ENCODE assay signal across 28 cellular contexts in the genomic region with DNA sequence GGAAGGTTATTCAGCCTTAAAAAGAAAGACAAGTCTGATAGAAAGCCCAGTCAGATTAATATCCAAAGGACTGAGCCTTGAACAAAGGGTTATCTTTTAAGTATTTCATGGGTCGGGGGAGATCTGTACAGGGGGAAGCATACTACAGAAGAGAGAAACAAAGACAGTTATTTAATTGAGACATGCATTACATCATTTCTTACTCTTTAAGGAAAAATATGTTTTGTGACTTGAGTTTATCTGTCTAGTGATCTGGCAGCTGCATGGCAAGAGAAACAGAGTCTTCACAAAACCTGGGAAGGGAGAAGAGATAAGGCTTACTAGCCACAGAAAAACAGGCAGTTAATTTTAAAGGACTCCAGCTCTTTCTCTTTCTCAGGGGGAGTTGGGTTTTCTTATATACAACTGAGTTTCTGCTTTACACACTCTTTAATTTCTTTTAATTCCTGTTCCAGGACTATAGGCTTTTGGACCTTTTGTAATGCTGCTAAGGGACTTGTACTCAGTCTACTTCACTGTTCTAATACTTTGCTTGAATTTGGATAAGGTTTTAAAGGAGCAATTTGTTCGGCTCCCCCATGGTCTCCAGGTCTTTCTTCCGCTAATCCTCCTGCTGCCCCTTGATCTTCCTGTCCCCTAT. TPM values are rescaled to one million over a fixed set of nuclear protein-coding genes. Genes with fewer than 3 reads are reported as not detected.
"Had no signal": no experiment of that assay in that cellular context is flagged by ENCODE, and none has a peak within 500 bp of the region (broad histone marks: within the 10 kb centered on the region; RNA-seq: fewer than 3 reads in every experiment).

No MANE protein-coding gene starts in this region.

- H3K4me3 ChIP-seq: adrenal gland had no signal

- ATAC-seq: activated CD4-positive, CD25-positive, alpha-beta regulatory T cell treated with anti-CD3 and anti-CD28 coated beads, Interleukin-2, amount 50 U/mL, for 24 hours; activated CD8-positive, alpha-beta T cell treated with anti-CD3 and anti-CD28 coated beads for 36 hours; activated T-cell treated with anti-CD3 and anti-CD28 coated beads, Interleukin-2, amount 50 U/mL, for 72 hours; Panc1; Right ventricle myocardium inferior had no signal

- H3K9ac ChIP-seq: SK-N-SH had no signal

- H3K4me2 ChIP-seq: SK-N-SH had no signal

- H3K27ac ChIP-seq: adrenal gland had no signal

- H3K4me3 Mint-ChIP-seq: activated CD8-positive, alpha-beta T cell treated with anti-CD3 and anti-CD28 coated beads for 36 hours; activated naive CD8-positive, alpha-beta T cell treated with anti-CD3 and anti-CD28 coated beads, Interleukin-2, amount 10 ng/mL, durations not matched to agents 7 days and 5 days; activated T-cell treated with anti-CD3 and anti-CD28 coated beads, Interleukin-2, amount 50 U/mL, for 72 hours had no signal

- H3K36me3 Mint-ChIP-seq: activated naive CD8-positive, alpha-beta T cell treated with anti-CD3 and anti-CD28 coated beads, Interleukin-2, amount 10 ng/mL, durations not matched to agents 7 days and 5 days had no signal

- H3K4me1 ChIP-seq: adrenal gland had no signal

- H3K27ac Mint-ChIP-seq: activated CD8-positive, alpha-beta T cell treated with anti-CD3 and anti-CD28 coated beads for 36 hours; activated naive CD8-positive, alpha-beta T cell treated with anti-CD3 and anti-CD28 coated beads, Interleukin-2, amount 10 ng/mL, durations not matched to agents 7 days and 5 days; activated T-helper 2 cell treated with anti-CD3 and anti-CD28 coated beads, Interferon-gamma antibody, Interleukin-2, Interleukin-4, amounts not matched to agents 10 μg/mL and 5 μg/mL and 100 μg/mL, durations not matched to agents 14 hours and 24 hours and 36 hours had no signal

- DNase-seq: activated CD4-positive, alpha-beta T cell treated with anti-CD3 and anti-CD28 coated beads for 4 hours; activated CD8-positive, alpha-beta memory T cell treated with anti-CD3 and anti-CD28 coated beads, Interleukin-2, amount 50 U/mL, for 4 hours; activated CD8-positive, alpha-beta T cell treated with anti-CD3 and anti-CD28 coated beads for 36 hours; activated naive CD4-positive, alpha-beta T cell treated with anti-CD3 and anti-CD28 coated beads, Interleukin-2, amount 50 U/mL, for 16 hours; activated naive CD8-positive, alpha-beta T cell treated with anti-CD3 and anti-CD28 coated beads, Interleukin-2, amount 10 ng/mL, durations not matched to agents 7 days and 5 days; activated T-cell treated with anti-CD3 and anti-CD28 coated beads, Interleukin-2, amount 50 U/mL, for 72 hours; adrenal gland; anterior cingulate cortex; cerebellar nuclear complex; Karpas-422; NCI-H1417; NCI-H2029; NCI-H2107; NCI-H2171 treated with DMSO at 0.1 percent for 48 hours; NCI-H226; NCI-H510A; NCI-H526 treated with DMSO at 0.1 percent for 48 hours; NCI-H82; RPMI8226; SK-N-SH; SW 1271 had no signal

- H3K4me1 Mint-ChIP-seq: activated naive CD8-positive, alpha-beta T cell treated with anti-CD3 and anti-CD28 coated beads, Interleukin-2, amount 10 ng/mL, durations not matched to agents 7 days and 5 days had no signal

- H3K27me3 ChIP-seq: adrenal gland had no signal

- H3K36me3 ChIP-seq: adrenal gland had no signal

RNA-seq across cellular contexts. Expression of gene CYP3A43, which starts 20.9 kb away (rescaled TPM):
- total RNA-seq: activated CD8-positive, alpha-beta T cell treated with anti-CD3 and anti-CD28 coated beads for 36 hours; activated naive CD8-positive, alpha-beta T cell treated with anti-CD3 and anti-CD28 coated beads, Interleukin-2, amount 10 ng/mL, durations not matched to agents 7 days and 5 days; activated T-helper 2 cell treated with anti-CD3 and anti-CD28 coated beads, Interferon-gamma antibody, Interleukin-2, Interleukin-4, amounts not matched to agents 10 μg/mL and 5 μg/mL and 100 μg/mL, durations not matched to agents 14 hours and 24 hours and 36 hours; adrenal gland; cardiac septum; OCI-LY7; Right ventricle myocardium inferior had no signal
- polyA plus RNA-seq: adrenal gland, SK-N-SH had no signal

RNA-seq across cellular contexts. Expression of gene CYP3A4, which starts 23.0 kb away (rescaled TPM):
- total RNA-seq: activated CD8-positive, alpha-beta T cell treated with anti-CD3 and anti-CD28 coated beads for 36 hours; activated naive CD8-positive, alpha-beta T cell treated with anti-CD3 and anti-CD28 coated beads, Interleukin-2, amount 10 ng/mL, durations not matched to agents 7 days and 5 days; activated T-cell treated with anti-CD3 and anti-CD28 coated beads, Interleukin-2, amount 50 U/mL, for 72 hours; activated T-helper 2 cell treated with anti-CD3 and anti-CD28 coated beads, Interferon-gamma antibody, Interleukin-2, Interleukin-4, amounts not matched to agents 10 μg/mL and 5 μg/mL and 100 μg/mL, durations not matched to agents 14 hours and 24 hours and 36 hours; cardiac septum; OCI-LY7; Right ventricle myocardium inferior; T-helper 1 cell treated with Interleukin-12 subunit alpha and Interleukin-12 subunit beta and Interleukin-4 antibody, amounts not matched to agents 30 ng/mL and 1 ng/mL, for 36 hours had no signal
- polyA plus RNA-seq: SK-N-SH had no signal
